In genomic region chr17:44005865-44006580, GRCh38 we compare ENCODE assay signal across 8 cellular contexts. TPM values are rescaled to one million over a fixed set of nuclear protein-coding genes. Genes with fewer than 3 reads are reported as not detected.
DNase-seq lines count a peak whose midpoint lies in the region; ATAC-seq and TF ChIP-seq lines count a peak whose summit lies in the region.

No MANE protein-coding gene starts in this region.

- H3K4me3 ChIP-seq in CD4-positive, CD25-positive, alpha-beta regulatory T cell (ENCODE audit: low read depth, low read length): peak overlapping the region; percentile 81
- H3K4me3 ChIP-seq in epithelial cell of esophagus (ENCODE audit: low read length): peak overlapping the region; percentile 48
- H3K4me3 ChIP-seq in vagina: peak overlapping the region; percentile 64 to 83

- CTCF ChIA-PET in activated CD4-positive, alpha-beta T cell treated with anti-CD3 and anti-CD28 coated beads, Interleukin-2, amount 10 ng/mL, durations not matched to agents 7 days and 5 days (lab: Charles Lee): interaction anchor here (0.8 to 1.0 kb wide), 2 partner anchors 12 to 62 kb away, joined by 3 read pairs; no protein-coding TSS in a partner anchor

- TF ChIP-seq CTCF in epithelial cell of esophagus (IDR thresholded peaks at IDR 0.05; ENCODE audit: insufficient read depth, low read depth, low read length, missing control alignments): peak; percentile 24
- TF ChIP-seq CTCF in vagina (IDR thresholded peaks at IDR 0.05): no peak

- peak in 2 of 3 donors; percentile 43 for DNase-seq in CD4-positive, CD25-positive, alpha-beta regulatory T cell
- DNase-seq in activated CD4-positive, alpha-beta T cell treated with anti-CD3 and anti-CD28 coated beads, Interleukin-2, amount 10 ng/mL, durations not matched to agents 7 days and 5 days: no peak
- DNase-seq in epithelial cell of esophagus (ENCODE audit: low read depth) (peak; percentile 72), naive B cell (peak; percentile 41), vagina (ENCODE audit: extremely low spot score in 2 of 2) (no peak), T1000 (lab: John Stamatoyannopoulos, UW) (no peak), KBM-7 (no peak)

- POLR2A ChIA-PET in activated CD4-positive, alpha-beta T cell treated with anti-CD3 and anti-CD28 coated beads, Interleukin-2, amount 10 ng/mL, durations not matched to agents 7 days and 5 days (lab: Charles Lee): interaction anchor here (0.6 kb wide), 2 partner anchors 9 to 140 kb away, joined by 3 read pairs; partner anchors contain the start of gene TMEM101

- peak overlapping the region; percentile 23 for H3K27ac ChIP-seq in CD4-positive, CD25-positive, alpha-beta regulatory T cell (ENCODE audit: insufficient read depth, low read length, poor library complexity, severe bottlenecking)
- H3K27ac ChIP-seq in vagina: peak overlapping the region; percentile 66

- H3K27ac Mint-ChIP-seq in CD4-positive, CD25-positive, alpha-beta regulatory T cell: peak overlapping the region; percentile 79 to 87 (median 86)
- peak overlapping the region; percentile 62 for H3K27ac Mint-ChIP-seq in activated CD4-positive, alpha-beta T cell treated with anti-CD3 and anti-CD28 coated beads, Interleukin-2, amount 10 ng/mL, durations not matched to agents 7 days and 5 days
- H3K27ac Mint-ChIP-seq in naive B cell: peak overlapping the region in 5 of 6 donors; percentile 3 to 93 (median 71)

- H3K9me3 Mint-ChIP-seq in CD4-positive, CD25-positive, alpha-beta regulatory T cell: no peaks in the 10 kb centered on the region
- H3K9me3 Mint-ChIP-seq in activated CD4-positive, alpha-beta T cell treated with anti-CD3 and anti-CD28 coated beads, Interleukin-2, amount 10 ng/mL, durations not matched to agents 7 days and 5 days: no peaks in the 10 kb centered on the region
- H3K9me3 Mint-ChIP-seq in naive B cell: no peaks in the 10 kb centered on the region

- H3K27me3 Mint-ChIP-seq in CD4-positive, CD25-positive, alpha-beta regulatory T cell: peaks cover 35% of the 10 kb centered on the region
- peaks cover 42% of the 10 kb centered on the region for H3K27me3 Mint-ChIP-seq in activated CD4-positive, alpha-beta T cell treated with anti-CD3 and anti-CD28 coated beads, Interleukin-2, amount 10 ng/mL, durations not matched to agents 7 days and 5 days
- peaks cover 5 to 25% (median 18%) of the 10 kb centered on the region in 3 donors for H3K27me3 Mint-ChIP-seq in naive B cell

- peak; percentile 22 to 25 for ATAC-seq in CD4-positive, CD25-positive, alpha-beta regulatory T cell (ENCODE audit: low read depth in 2 of 2)
- peak; percentile 7 for ATAC-seq in HG03039 (IDR thresholded peaks at IDR 0.05; ENCODE audit: unreplicated experiment)
- ATAC-seq in naive B cell (ENCODE audit: low read depth in 2 of 2): peak; percentile 29

- peaks cover 0 to 33% (median 18%) of the 10 kb centered on the region in 4 donors for H3K4me1 Mint-ChIP-seq in CD4-positive, CD25-positive, alpha-beta regulatory T cell
- peaks cover 32% of the 10 kb centered on the region for H3K4me1 Mint-ChIP-seq in activated CD4-positive, alpha-beta T cell treated with anti-CD3 and anti-CD28 coated beads, Interleukin-2, amount 10 ng/mL, durations not matched to agents 7 days and 5 days
- peaks cover 21 to 38% (median 26%) of the 10 kb centered on the region in 3 donors for H3K4me1 Mint-ChIP-seq in naive B cell

- H3K36me3 ChIP-seq in CD4-positive, CD25-positive, alpha-beta regulatory T cell (ENCODE audit: control insufficient read depth, insufficient read depth, low read length): no peaks in the 10 kb centered on the region
- H3K36me3 ChIP-seq in vagina: no peaks in the 10 kb centered on the region

- intact Hi-C loops in vagina (cut with DNase I): no loop called here

- in situ Hi-C loops in KBM-7 (cut with MboI; ENCODE audit: low pct_unique_long_range_greater_than_20kb, low sequenced_read_pairs): no loop called here

- peaks cover 5% of the 10 kb centered on the region for H3K36me3 Mint-ChIP-seq in CD4-positive, CD25-positive, alpha-beta regulatory T cell
- peaks cover 8% of the 10 kb centered on the region for H3K36me3 Mint-ChIP-seq in activated CD4-positive, alpha-beta T cell treated with anti-CD3 and anti-CD28 coated beads, Interleukin-2, amount 10 ng/mL, durations not matched to agents 7 days and 5 days (ENCODE audit: low read depth)
- peaks cover 0 to 5% of the 10 kb centered on the region in 2 donors for H3K36me3 Mint-ChIP-seq in naive B cell

- no peak for TF ChIP-seq POLR2A in vagina (IDR thresholded peaks at IDR 0.05)

- no peaks in the 10 kb centered on the region for H3K27me3 ChIP-seq in CD4-positive, CD25-positive, alpha-beta regulatory T cell (ENCODE audit: control insufficient read depth, insufficient read depth, low read length)
- no peaks in the 10 kb centered on the region for H3K27me3 ChIP-seq in vagina

- H3K4me1 ChIP-seq in CD4-positive, CD25-positive, alpha-beta regulatory T cell (ENCODE audit: control insufficient read depth, insufficient read depth, low read length, poor library complexity, severe bottlenecking): peaks cover 44% of the 10 kb centered on the region
- H3K4me1 ChIP-seq in vagina: peaks cover 41% of the 10 kb centered on the region

- H3K9me3 ChIP-seq in CD4-positive, CD25-positive, alpha-beta regulatory T cell (ENCODE audit: control insufficient read depth in 2 of 2, low read length in 2 of 2): no peaks in the 10 kb centered on the region
- no peaks in the 10 kb centered on the region for H3K9me3 ChIP-seq in vagina

- peak overlapping the region; percentile 91 to 94 (median 92) for H3K4me3 Mint-ChIP-seq in CD4-positive, CD25-positive, alpha-beta regulatory T cell
- H3K4me3 Mint-ChIP-seq in activated CD4-positive, alpha-beta T cell treated with anti-CD3 and anti-CD28 coated beads, Interleukin-2, amount 10 ng/mL, durations not matched to agents 7 days and 5 days: peak overlapping the region; percentile 71
- H3K4me3 Mint-ChIP-seq in naive B cell: peak overlapping the region; percentile 81 to 97 (median 94)

RNA-seq across cellular contexts. Expression of gene NAGS, which starts 1.6 kb away (rescaled TPM):
- 0.39 TPM for total RNA-seq in CD4-positive, CD25-positive, alpha-beta regulatory T cell
- polyA plus RNA-seq in CD4-positive, CD25-positive, alpha-beta regulatory T cell: 1 to 10 TPM; 1.2 to 1.9 (median 1.3) TPM
- total RNA-seq in activated CD4-positive, alpha-beta T cell treated with anti-CD3 and anti-CD28 coated beads, Interleukin-2, amount 10 ng/mL, durations not matched to agents 7 days and 5 days: under 1 TPM; 0.75 to 0.79 TPM
- polyA plus RNA-seq in naive B cell (ENCODE audit: low read depth in 6 of 6): 1 to 10 TPM in 2 of 6 donors, under 1 TPM in 3, not detected in 1; 0.57 to 1.8 (median 0.90) TPM
- 4.9 TPM for total RNA-seq in vagina

RNA-seq across cellular contexts. Expression of gene TMEM101, which starts 8.7 kb away (rescaled TPM):
- total RNA-seq in CD4-positive, CD25-positive, alpha-beta regulatory T cell: 15.8 TPM
- 10 to 100 TPM; 40.7 to 44.9 (median 41.3) TPM for polyA plus RNA-seq in CD4-positive, CD25-positive, alpha-beta regulatory T cell
- total RNA-seq in activated CD4-positive, alpha-beta T cell treated with anti-CD3 and anti-CD28 coated beads, Interleukin-2, amount 10 ng/mL, durations not matched to agents 7 days and 5 days: 10 to 100 TPM; 25.6 to 28.8 TPM
- polyA plus RNA-seq in naive B cell (ENCODE audit: low read depth in 6 of 6): 10 to 100 TPM; 25.7 to 34.2 (median 28.9) TPM
- 33.6 TPM for total RNA-seq in vagina

RNA-seq across cellular contexts. Expression of gene PYY, which starts 52.3 kb away (rescaled TPM):
- total RNA-seq in CD4-positive, CD25-positive, alpha-beta regulatory T cell: not detected
- not detected for polyA plus RNA-seq in CD4-positive, CD25-positive, alpha-beta regulatory T cell
- not detected for total RNA-seq in activated CD4-positive, alpha-beta T cell treated with anti-CD3 and anti-CD28 coated beads, Interleukin-2, amount 10 ng/mL, durations not matched to agents 7 days and 5 days
- polyA plus RNA-seq in naive B cell (ENCODE audit: low read depth in 6 of 6): not detected
- not detected for total RNA-seq in vagina

Comparison
In these comparisons a context has a peak if more than half of its experiments do, and no peak if none do; other contexts are left out.
1. DNase-seq: peak in CD4-positive, CD25-positive, alpha-beta regulatory T cell (2 of 3), epithelial cell of esophagus (single experiment) and naive B cell (single experiment); none in activated CD4-positive, alpha-beta T cell treated with anti-CD3 and anti-CD28 coated beads, Interleukin-2, amount 10 ng/mL, durations not matched to agents 7 days and 5 days (single experiment), vagina (0 of 2), T1000 (single experiment) and KBM-7 (single experiment).
2. Peak in every context shown above with its lines, with median percentiles within 50 percentile points of each other: ATAC-seq, H3K4me3 ChIP-seq, H3K27ac Mint-ChIP-seq and H3K4me3 Mint-ChIP-seq.